ENCODE assay signal across 17 cellular contexts in genomic region chr6:38281131-38281530, GRCh38.
DNase-seq lines count a peak whose midpoint lies in the region; ATAC-seq and TF ChIP-seq lines count a peak whose summit lies in the region.
"Had no signal": no experiment of that assay in that cellular context is flagged by ENCODE, and none has a peak within 500 bp of the region (broad histone marks: within the 10 kb centered on the region; RNA-seq: fewer than 3 reads in every experiment).

No MANE protein-coding gene starts in this region.

- H3K36me3 ChIP-seq in HEK293 (ENCODE audit: control insufficient read depth in 2 of 2, insufficient read depth in 1 of 2, low read length in 2 of 2) = no peaks in the 10 kb centered on the region

- CTCF ChIA-PET in HEK293 (lab: Yijun Ruan, JAX) = no interaction called here

- peak; percentile 69 for DNase-seq in astrocyte of the cerebellum (ENCODE audit: low read depth)
- peak; percentile 47 for DNase-seq in medulla oblongata (ENCODE audit: extremely low spot score)
- no peak for DNase-seq in midbrain (lab: John Stamatoyannopoulos, UW)
- no peak for DNase-seq in NCI-H2029 (lab: John Stamatoyannopoulos, UW)
- DNase-seq: CD8-positive, alpha-beta T cell; DMS79 treated with DMSO at 0.1 percent for 48 hours; H9; NCI-H1092 treated with DMSO at 0.1 percent for 48 hours; NCI-H2081 treated with DMSO at 0.1 percent for 48 hours; NCI-H510A; NCI-H774; Right ventricle myocardium superior; SK-N-SH had no signal

- no peaks in the 10 kb centered on the region for H3K9me3 ChIP-seq in HEK293 (ENCODE audit: control insufficient read depth, insufficient read depth, low read depth, low read length)
- H3K9me3 ChIP-seq: BLaER1 treated with 17β-estradiol and CSF1 and Interleukin-3, amounts not matched to agents 10 nM and 100 nM; SK-N-SH had no signal

- POLR2A ChIA-PET in HEK293 (lab: Yijun Ruan, JAX) = no interaction called here

- ATAC-seq in HG02798 (IDR thresholded peaks at IDR 0.05; ENCODE audit: poor library complexity, unreplicated experiment) = no peak
- ATAC-seq in HG03469 (IDR thresholded peaks at IDR 0.05; ENCODE audit: unreplicated experiment) = no peak
- ATAC-seq: CD8-positive, alpha-beta T cell had no signal

- TF ChIP-seq CTCF in HEK293 (tag by site-specific recombination; IDR thresholded peaks at IDR 0.05) (no peak), astrocyte of the cerebellum (IDR thresholded peaks at IDR 0.05; ENCODE audit: low read depth, low read length, missing control alignments) (no peak)

- H3K4me3 ChIP-seq in HEK293 (ENCODE audit: low read depth, low read length) (no peak overlapping the region), astrocyte of the cerebellum (ENCODE audit: low read depth, low read length) (no peak overlapping the region)
- H3K4me3 ChIP-seq: BLaER1 treated with 17β-estradiol and CSF1 and Interleukin-3, amounts not matched to agents 10 nM and 100 nM had no signal

- in situ Hi-C loops in astrocyte of the cerebellum (cut with HindIII; ENCODE audit: low sequenced_read_pairs) = no loop called here

- no peak overlapping the region for H3K27ac ChIP-seq in HEK293 (ENCODE audit: extremely low read depth, low read depth, low read length)
- H3K27ac ChIP-seq: BLaER1 treated with 17β-estradiol and CSF1 and Interleukin-3, amounts not matched to agents 10 nM and 100 nM had no signal

- no peaks in the 10 kb centered on the region for H3K4me1 ChIP-seq in HEK293 (ENCODE audit: control insufficient read depth, insufficient read depth, low read length)

TF ChIP-seq in HEK293, 187 proteins besides CTCF, POLR2A, EP300 and RAD21:
- TF ChIP-seq ZNF549 (tag by site-specific recombination; IDR thresholded peaks at IDR 0.05) (no peak), ZNF266 (tag by site-specific recombination; IDR thresholded peaks at IDR 0.05; ENCODE audit: low read depth) (no peak), ZNF394 (tag by site-specific recombination; IDR thresholded peaks at IDR 0.05; ENCODE audit: borderline replicate concordance) (no peak), ZNF341 (tag by site-specific recombination; IDR thresholded peaks at IDR 0.05; ENCODE audit: low read depth) (no peak), FEZF1 (tag by site-specific recombination; IDR thresholded peaks at IDR 0.05) (peak; percentile 57), ZNF76 (tag by site-specific recombination; IDR thresholded peaks at IDR 0.05; ENCODE audit: borderline replicate concordance, low read depth) (no peak), SP7 (tag by site-specific recombination; IDR thresholded peaks at IDR 0.05) (no peak)
TF ChIP-seq in HEK293: peak in this region for 1.

Comparison
In these comparisons a context has a peak if more than half of its experiments do, and no peak if none do; other contexts are left out.
1. DNase-seq: peak in astrocyte of the cerebellum (single experiment) and medulla oblongata (single experiment); none in midbrain (single experiment) and NCI-H2029 (single experiment).